In the genomic region with DNA sequence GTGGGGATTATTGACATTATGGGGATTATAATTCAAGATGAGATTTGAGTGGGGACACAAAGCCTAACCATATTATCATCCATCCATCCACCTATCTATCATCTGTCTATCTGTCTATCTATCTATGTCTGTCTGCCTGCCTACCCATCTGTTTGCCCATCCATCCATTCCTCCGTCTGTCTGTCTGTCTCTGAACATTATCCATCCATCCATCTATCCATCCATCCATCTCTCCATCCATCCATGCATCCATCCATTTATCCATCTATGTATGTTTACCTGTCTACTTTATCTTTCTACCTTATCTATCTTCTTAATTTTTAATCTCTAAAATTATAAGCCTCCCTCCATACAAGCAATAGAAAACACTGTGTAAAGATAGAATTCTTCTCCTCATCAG, we compare ENCODE assay signal across 26 cellular contexts. TPM values are rescaled to one million over a fixed set of nuclear protein-coding genes. Genes with fewer than 3 reads are reported as not detected.
DNase-seq lines count a peak whose midpoint lies in the region; ATAC-seq, FAIRE-seq and TF ChIP-seq lines count a peak whose summit lies in the region.
"Had no signal": no experiment of that assay in that cellular context is flagged by ENCODE, and none has a peak within 500 bp of the region (broad histone marks: within the 10 kb centered on the region; RNA-seq: fewer than 3 reads in every experiment).

No MANE protein-coding gene starts in this region.

- no peak overlapping the region for H3K18ac ChIP-seq in H1 (ENCODE audit: extremely low read depth, low read length)

- CTCF ChIA-PET in HEK293 (lab: Yijun Ruan, JAX) (no interaction called here), K562 (lab: Yijun Ruan, JAX; ENCODE audit: low intra/inter-chr PET ratio) (no interaction called here), H1 (lab: Charles Lee; ENCODE audit: partially characterized antibody) (interaction anchor here (1.3 kb wide), 1 partner anchor 56 kb away, joined by 3 read pairs; no protein-coding TSS in a partner anchor), SK-N-SH (lab: Yijun Ruan, JAX) (no interaction called here)

- H3K4me1 ChIP-seq in HEK293 (ENCODE audit: control insufficient read depth, insufficient read depth, low read length) (no peaks in the 10 kb centered on the region), K562 (replicated peaks in 1 of 2; ENCODE audit: control insufficient read depth in 2 of 2, insufficient read depth in 2 of 2, low read length in 2 of 2) (no peaks in the 10 kb centered on the region), H1 (replicated peaks in 1 of 4; ENCODE audit: control insufficient read depth in 3 of 4, insufficient read depth in 4 of 4, low read length in 3 of 4) (no peaks in the 10 kb centered on the region), SK-N-SH (ENCODE audit: control insufficient read depth in 1 of 2, insufficient read depth in 2 of 2, low read depth in 1 of 2, low read length in 1 of 2) (no peaks in the 10 kb centered on the region)
- H3K4me1 ChIP-seq: BE2C had no signal

- no peaks in the 10 kb centered on the region for H3K27me3 ChIP-seq in K562 (ENCODE audit: control insufficient read depth in 2 of 2, insufficient read depth in 2 of 2, low read length in 2 of 2)
- no peaks in the 10 kb centered on the region for H3K27me3 ChIP-seq in H1 (replicated peaks in 1 of 4; ENCODE audit: control insufficient read depth in 3 of 4, extremely low read depth in 1 of 4, insufficient read depth in 3 of 4, low read length in 3 of 4)
- H3K27me3 ChIP-seq in SK-N-SH (ENCODE audit: insufficient read depth), result no peaks in the 10 kb centered on the region
- H3K27me3 ChIP-seq: BE2C, BLaER1 had no signal

- H2BK12ac ChIP-seq in H1 (ENCODE audit: low read depth, low read length), result no peak overlapping the region

- H3K23me2 ChIP-seq in H1 (ENCODE audit: low read depth, low read length), result peaks cover 3% of the 10 kb centered on the region; the same call in 1 of the 2 replicates

- no peaks in the 10 kb centered on the region for H3K79me2 ChIP-seq in K562 (ENCODE audit: control insufficient read depth, insufficient read depth, low read length)
- no peaks in the 10 kb centered on the region for H3K79me2 ChIP-seq in H1 (ENCODE audit: control insufficient read depth in 1 of 2, insufficient read depth in 2 of 2, low read length in 2 of 2)
- no peaks in the 10 kb centered on the region for H3K79me2 ChIP-seq in SK-N-SH (ENCODE audit: insufficient read depth)

- H3K4me3 ChIP-seq in HEK293 (ENCODE audit: low read depth, low read length) (no peak overlapping the region), K562 (no peak overlapping the region), H1 (ENCODE audit: extremely low read depth in 1 of 4, insufficient read depth in 2 of 4, low read depth in 3 of 4, low read length in 4 of 4) (no peak overlapping the region), SK-N-SH (ENCODE audit: low read depth in 2 of 2, low read length in 1 of 2) (no peak overlapping the region)
- H3K4me3 ChIP-seq: BLaER1, GM12878 had no signal

- H2AK5ac ChIP-seq in H1 (ENCODE audit: low read depth, low read length), result no peak overlapping the region

- no peaks in the 10 kb centered on the region for H3F3A ChIP-seq in SK-N-SH (replicated peaks; ENCODE audit: insufficient read depth)

- no TSS peak for BruUV-seq in K562 (replicated peaks; lab: Mats Ljungman, UMichigan)

- H3K23ac ChIP-seq in H1 (ENCODE audit: insufficient read length), result no peak overlapping the region

- H3K4ac ChIP-seq in H1 (replicated peaks; ENCODE audit: insufficient read length, low read depth, low read length), result no peak overlapping the region

- DNase-seq in K562 (ENCODE audit: extremely low read depth in 1 of 4, low spot score in 3 of 4) (no peak), H1 (ENCODE audit: low read depth in 1 of 2, low spot score in 2 of 2) (no peak), SK-N-SH (no peak)
- DNase-seq in stimulated activated CD4-positive, alpha-beta T cell treated with anti-CD3 and anti-CD28 coated beads, Interleukin-15, amount 100 ng/mL, for 24 hours, result no peak
- DNase-seq: 8988T; ACHN; BE2C; C1 segment of cervical spinal cord; CD4-positive, alpha-beta memory T cell; CD4-positive, CD25-positive, alpha-beta regulatory T cell; CD8-positive, alpha-beta memory T cell; COR-L47; DMS 273 treated with DMSO at 0.1 percent for 48 hours; DMS153; DMS53; DMS79; DND-41; EL; GDM1 had no signal

- H3K9me3 ChIP-seq in HEK293 (ENCODE audit: control insufficient read depth, insufficient read depth, low read depth, low read length) (peaks cover 3% of the 10 kb centered on the region; the same call in 1 of the 2 replicates), K562 (replicated peaks; ENCODE audit: control insufficient read depth, insufficient read depth, low read depth, low read length) (no peaks in the 10 kb centered on the region), H1 (ENCODE audit: insufficient read depth in 2 of 2, low read depth in 1 of 2, low read length in 1 of 2) (peaks cover 3 to 5% of the 10 kb centered on the region in 2 experiments; a peak in 1 of 4 replicates), SK-N-SH (no peaks in the 10 kb centered on the region)
- H3K9me3 ChIP-seq: BE2C had no signal

- FAIRE-seq in K562 (lab: Jason Lieb, UNC), result no peak
- no peak for FAIRE-seq in H1 (lab: Jason Lieb, UNC)
- FAIRE-seq: A204.1, GM12878, GM12892, GM18507 had no signal

- H3K79me1 ChIP-seq in H1 (ENCODE audit: low read depth, low read length), result no peaks in the 10 kb centered on the region; the same call in 1 of the 2 replicates

- WGBS in K562 (ENCODE audit: insufficient coverage, low coverage, missing lambda C conversion rate), result 10% methylated on average over 1 of the region's 1 CpG
- WGBS in H1 (ENCODE audit: extremely low coverage in 1 of 2, insufficient coverage in 1 of 2, insufficient read length in 1 of 2, insufficient replicate concordance in 2 of 2, low coverage in 1 of 2, low lambda C conversion rate in 2 of 2, missing lambda C conversion rate in 1 of 2), 2 experiments, result 78% methylated on average over 1 of the region's 1 CpG; no CpG with 5 or more reads in 1 of the 2 experiments
- WGBS in SK-N-SH (ENCODE audit: low lambda C conversion rate), result 31% methylated on average over 1 of the region's 1 CpG

- H2BK5ac ChIP-seq in H1 (ENCODE audit: low read depth, low read length), result no peak overlapping the region

- H4K5ac ChIP-seq in H1 (ENCODE audit: insufficient read length, low read depth, low read length), result no peak overlapping the region

- H3K4me2 ChIP-seq in K562 (ENCODE audit: insufficient read depth, low read length) (no peak overlapping the region), H1 (ENCODE audit: insufficient read depth in 1 of 2, low read depth in 2 of 2, low read length in 2 of 2) (no peak overlapping the region), SK-N-SH (no peak overlapping the region)
- H3K4me2 ChIP-seq: BLaER1 had no signal

- TF ChIP-seq EP300 in K562 (IDR thresholded peaks at IDR 0.05; ENCODE audit: low read length) (no peak), H1 (IDR thresholded peaks at IDR 0.05; ENCODE audit: borderline replicate concordance in 1 of 2, low read depth in 2 of 2, low read length in 2 of 2) (no peak), SK-N-SH (IDR thresholded peaks at IDR 0.05; ENCODE audit: borderline replicate concordance in 1 of 2, low read depth in 1 of 2, low read length in 1 of 2) (no peak)

- H2BK15ac ChIP-seq in H1 (ENCODE audit: low read length), result no peak overlapping the region

- H3K36me3 ChIP-seq in HEK293 (ENCODE audit: control insufficient read depth in 2 of 2, insufficient read depth in 1 of 2, low read length in 2 of 2), result no peaks in the 10 kb centered on the region
- H3K36me3 ChIP-seq in K562 (ENCODE audit: control insufficient read depth, insufficient read depth, low read length), result no peaks in the 10 kb centered on the region
- no peaks in the 10 kb centered on the region for H3K36me3 ChIP-seq in H1 (ENCODE audit: control insufficient read depth in 2 of 4, insufficient read depth in 4 of 4, low read length in 3 of 4)
- H3K36me3 ChIP-seq in SK-N-SH (replicated peaks in 1 of 2; ENCODE audit: control insufficient read depth in 1 of 2, insufficient read depth in 2 of 2, low read length in 1 of 2), result no peaks in the 10 kb centered on the region
- H3K36me3 ChIP-seq: BE2C, BLaER1 had no signal

- no peak overlapping the region for H2BK120ac ChIP-seq in H1 (replicated peaks; ENCODE audit: low read depth, low read length)

- TF ChIP-seq POLR2A in K562 (conservative IDR thresholded peaks at IDR 0.05) (no peak), H1 (IDR thresholded peaks at IDR 0.05; ENCODE audit: control extremely low read depth in 1 of 2, low read depth in 2 of 2, low read length in 2 of 2) (no peak)

- H3K14ac ChIP-seq in H1 (ENCODE audit: insufficient read length), result no peak overlapping the region

- H4K20me1 ChIP-seq in K562 (replicated peaks; ENCODE audit: control insufficient read depth, insufficient read depth, low read length), result no peaks in the 10 kb centered on the region
- no peaks in the 10 kb centered on the region for H4K20me1 ChIP-seq in H1 (replicated peaks in 1 of 2; ENCODE audit: control insufficient read depth in 1 of 2, insufficient read depth in 2 of 2, low read length in 2 of 2)
- H4K20me1 ChIP-seq in SK-N-SH (ENCODE audit: insufficient read depth), result no peaks in the 10 kb centered on the region
- H4K20me1 ChIP-seq: BLaER1 had no signal

- H2AFZ ChIP-seq in K562 (ENCODE audit: low read depth, low read length) (no peak overlapping the region), H1 (ENCODE audit: low read length) (no peak overlapping the region), SK-N-SH (ENCODE audit: low read depth) (no peak overlapping the region)

- no peak for TF ChIP-seq CTCF in HEK293 (tag by site-specific recombination; IDR thresholded peaks at IDR 0.05)
- TF ChIP-seq CTCF in K562 (IDR thresholded peaks at IDR 0.05 in 2 of 3, conservative IDR thresholded peaks at IDR 0.05 in 1 of 3; ENCODE audit: insufficient read depth in 2 of 3, low read depth in 1 of 3, low read length in 3 of 3), result no peak
- TF ChIP-seq CTCF in H1 (IDR thresholded peaks at IDR 0.05; ENCODE audit: control extremely low read depth in 1 of 3, insufficient read depth in 1 of 3, low read depth in 1 of 3, low read length in 3 of 3), result no peak
- TF ChIP-seq CTCF in SK-N-SH (IDR thresholded peaks at IDR 0.05), result no peak

- in situ Hi-C loops in K562 (cut with MboI), result no loop called here

- peak overlapping the region; percentile 42 for H3K56ac ChIP-seq in H1 (replicated peaks; ENCODE audit: insufficient read length, low read depth, low read length)

- H3K9me2 ChIP-seq in SK-N-SH, result peaks cover 3% of the 10 kb centered on the region; the same call in 1 of the 2 replicates

- no peak overlapping the region for H4K8ac ChIP-seq in H1 (ENCODE audit: extremely low read depth, insufficient read depth, low read length)

- H2BK20ac ChIP-seq in H1 (ENCODE audit: low read length), result no peak overlapping the region

- intact Hi-C loops in K562 (cut with micrococcal nuclease), result no loop called here

- ATAC-seq in K562, result no peak
- ATAC-seq: GM12878 had no signal

- H3K27ac ChIP-seq in HEK293 (ENCODE audit: extremely low read depth, low read depth, low read length) (no peak overlapping the region), K562 (ENCODE audit: extremely low read depth, low read depth, low read length) (no peak overlapping the region), H1 (ENCODE audit: low read depth, low read length) (no peak overlapping the region), SK-N-SH (ENCODE audit: low read depth in 2 of 2, low read length in 1 of 2) (no peak overlapping the region)
- H3K27ac ChIP-seq: BLaER1 had no signal

- POLR2A ChIA-PET in HEK293 (lab: Yijun Ruan, JAX) (no interaction called here), K562 (lab: Yijun Ruan, JAX) (interaction anchor here (0.6 to 1.1 kb wide), 4 partner anchors 9 to 1101 kb away, joined by 3 read pairs; no protein-coding TSS in a partner anchor), H1 (lab: Charles Lee; ENCODE audit: partially characterized antibody) (no interaction called here), SK-N-SH (lab: Yijun Ruan, JAX) (no interaction called here)

- H4K91ac ChIP-seq in H1 (replicated peaks; ENCODE audit: insufficient read length, low read length), result no peak overlapping the region

- H3K9ac ChIP-seq in K562 (ENCODE audit: insufficient read depth in 1 of 2, low read depth in 2 of 2, low read length in 2 of 2) (no peak overlapping the region), H1 (replicated peaks in 1 of 4; ENCODE audit: extremely low read depth in 1 of 4, low read depth in 3 of 4, low read length in 3 of 4) (no peak overlapping the region), SK-N-SH (no peak overlapping the region)
- H3K9ac ChIP-seq: BLaER1 had no signal

- H3K9me1 ChIP-seq in K562 (ENCODE audit: control insufficient read depth, insufficient read depth, low read length), result no peaks in the 10 kb centered on the region

- TF ChIP-seq RAD21 in K562 (CRISPR knock-in tag; conservative IDR thresholded peaks at IDR 0.05 in 1 of 2, IDR thresholded peaks at IDR 0.05 in 1 of 2), result no peak
- no peak for TF ChIP-seq RAD21 in H1 (IDR thresholded peaks at IDR 0.05 in 1 of 2, conservative IDR thresholded peaks at IDR 0.05 in 1 of 2; ENCODE audit: low read depth in 2 of 2, low read length in 2 of 2)
- no peak for TF ChIP-seq RAD21 in SK-N-SH (IDR thresholded peaks at IDR 0.05; ENCODE audit: low read length)

RNA-seq across cellular contexts. Expression of gene SH3BGR, which starts 47.4 kb away (rescaled TPM):
- total RNA-seq in K562 (2011; cell fraction: chromatin; rRNA removed; ENCODE audit: low replicate concordance), result 0.60 and 2.4 TPM in 2 replicates
- total RNA-seq in K562 (2011; cell fraction: nucleolus; rRNA removed), result 1.3 and 1.8 TPM in 2 replicates
- total RNA-seq in K562 (2011; cell fraction: nucleoplasm; rRNA removed), result 1.8 and 2.6 TPM in 2 replicates
- total RNA-seq in K562 (2014; rRNA removed) (27.7 and 42.9 TPM in 2 replicates), K562 (2014; rRNA removed; fragmentation: Illumina TruSeq; extraction: Trizol) (17.4 and 22.2 TPM in 2 replicates), K562 (2015; rRNA removed; fragmentation: Illumina TruSeq; extraction: Trizol) (21.7 and 23.1 TPM in 2 replicates), K562 (2021) (14.8 and 17.5 TPM in 2 replicates)
- polyA plus RNA-seq in K562 (2011; rRNA removed) (3.1 and 6.6 TPM in 2 replicates), K562 (2014; fragmentation: Illumina TruSeq; extraction: Trizol) (19.7 and 29.2 TPM in 2 replicates), K562 (2014; fragmentation: Nextera tagmentation; extraction: Ambion mirVana) (10 to 100 TPM; 26.4 to 28.2 TPM), K562 (2014; rRNA removed) (25.6 and 76.6 TPM in 2 replicates), H1 (2011; rRNA removed) (2.1 and 8.2 TPM in 2 replicates), SK-N-SH (2012; rRNA removed) (1.1 and 2.5 TPM in 2 replicates)
- polyA plus RNA-seq in K562 (2011; cell fraction: cytosol; rRNA removed), result 1.1 and 1.4 TPM in 2 replicates
- 0.38 TPM in 1 of 2 replicates, not detected in the other for polyA plus RNA-seq in K562 (2011; cell fraction: nucleus; rRNA removed)
- 27.6 and 178 TPM in 2 replicates for polyA plus RNA-seq in K562 (2012)
- polyA minus RNA-seq in K562 (2011; rRNA and poly(A)+ RNA removed), result 0.48 TPM in 1 of 2 replicates, not detected in the other
- 2.5 TPM in 1 of 2 replicates, not detected in the other for polyA minus RNA-seq in K562 (2011; cell fraction: cytosol; rRNA and poly(A)+ RNA removed)
- 1.1 TPM in 1 of 2 replicates, not detected in the other for polyA minus RNA-seq in K562 (2011; cell fraction: nucleus; rRNA and poly(A)+ RNA removed)
- total RNA-seq in H1 (2021; fragmentation: NEBNext Ultra II Directional; extraction: Animal tissue kit (Norgen Biotek cat#: 25700)), result 5.5 and 5.9 TPM in 2 replicates
- polyA plus RNA-seq in H1 (2011; cell fraction: cytosol; rRNA removed), result 1.4 TPM
- polyA plus RNA-seq in H1 (2011; cell fraction: nucleus; rRNA removed), result 0.71 TPM
- polyA plus RNA-seq in H1 (2012, experiment 1 of 2), result 2.8 to 3.3 TPM (median 3.1 TPM) in 4 replicates
- 1.2 TPM for polyA plus RNA-seq in H1 (2012, experiment 2 of 2)
- polyA plus RNA-seq in H1 (2013, experiment 1 of 2), result 10.1 TPM
- 9.7 TPM for polyA plus RNA-seq in H1 (2013, experiment 2 of 2)
- polyA minus RNA-seq in H1 (2011; rRNA and poly(A)+ RNA removed), result 1.3 and 1.9 TPM in 2 replicates
- not detected for polyA minus RNA-seq in H1 (2011; cell fraction: cytosol; rRNA and poly(A)+ RNA removed)
- polyA minus RNA-seq in H1 (2011; cell fraction: nucleus; rRNA and poly(A)+ RNA removed), result 1.00 TPM
- polyA plus RNA-seq in SK-N-SH (2012; cell fraction: cytosol; rRNA removed), result 2.8 and 4.2 TPM in 2 replicates
- polyA plus RNA-seq in SK-N-SH (2012; cell fraction: nucleus; rRNA removed), result 0.44 TPM in 1 of 2 replicates, not detected in the other
- total RNA-seq: CD4-positive, CD25-positive, alpha-beta regulatory T cell had no signal

RNA-seq across cellular contexts. Expression of gene LCA5L, which starts 53.6 kb away (rescaled TPM):
- total RNA-seq in K562 (2011; cell fraction: chromatin; rRNA removed; ENCODE audit: low replicate concordance), result 2.8 and 6.5 TPM in 2 replicates
- total RNA-seq in K562 (2011; cell fraction: nucleolus; rRNA removed), result 1.8 and 2.1 TPM in 2 replicates
- total RNA-seq in K562 (2011; cell fraction: nucleoplasm; rRNA removed), result 4.2 and 10.1 TPM in 2 replicates
- total RNA-seq in K562 (2014; rRNA removed) (1.8 and 3.1 TPM in 2 replicates), K562 (2014; rRNA removed; fragmentation: Illumina TruSeq; extraction: Trizol) (3.0 and 3.7 TPM in 2 replicates), K562 (2015; rRNA removed; fragmentation: Illumina TruSeq; extraction: Trizol) (3.8 and 3.9 TPM in 2 replicates), K562 (2021) (2.7 and 2.9 TPM in 2 replicates)
- polyA plus RNA-seq in K562 (2011; rRNA removed) (2.9 and 3.9 TPM in 2 replicates), K562 (2014; fragmentation: Illumina TruSeq; extraction: Trizol) (3.7 and 4.9 TPM in 2 replicates), K562 (2014; fragmentation: Nextera tagmentation; extraction: Ambion mirVana) (1 to 10 TPM; 4.2 to 4.9 TPM), K562 (2014; rRNA removed) (3.0 and 3.4 TPM in 2 replicates), H1 (2011; rRNA removed) (0.11 and 0.20 TPM in 2 replicates), SK-N-SH (2012; rRNA removed) (0.74 and 1.0 TPM in 2 replicates)
- polyA plus RNA-seq in K562 (2011; cell fraction: cytosol; rRNA removed), result 0.69 and 0.96 TPM in 2 replicates
- 2.0 and 2.4 TPM in 2 replicates for polyA plus RNA-seq in K562 (2011; cell fraction: nucleus; rRNA removed)
- 3.5 and 4.7 TPM in 2 replicates for polyA plus RNA-seq in K562 (2012)
- 1.8 TPM in 2 replicates for polyA minus RNA-seq in K562 (2011; rRNA and poly(A)+ RNA removed)
- 1.5 and 1.7 TPM in 2 replicates for polyA minus RNA-seq in K562 (2011; cell fraction: cytosol; rRNA and poly(A)+ RNA removed)
- 1.2 and 2.2 TPM in 2 replicates for polyA minus RNA-seq in K562 (2011; cell fraction: nucleus; rRNA and poly(A)+ RNA removed)
- total RNA-seq in H1 (2021; fragmentation: NEBNext Ultra II Directional; extraction: Animal tissue kit (Norgen Biotek cat#: 25700)), result 0.57 and 0.84 TPM in 2 replicates
- polyA plus RNA-seq in H1 (2011; cell fraction: cytosol; rRNA removed), result 0.26 TPM
- 0.37 TPM for polyA plus RNA-seq in H1 (2011; cell fraction: nucleus; rRNA removed)
- 0.17 to 0.66 TPM (median 0.45 TPM) in 4 replicates for polyA plus RNA-seq in H1 (2012, experiment 1 of 2)
- not detected for polyA plus RNA-seq in H1 (2012, experiment 2 of 2)
- polyA plus RNA-seq in H1 (2013, experiment 1 of 2), result 0.65 TPM
- polyA plus RNA-seq in H1 (2013, experiment 2 of 2), result 0.61 TPM
- polyA minus RNA-seq in H1 (2011; rRNA and poly(A)+ RNA removed), result 0.24 and 0.38 TPM in 2 replicates
- polyA minus RNA-seq in H1 (2011; cell fraction: cytosol; rRNA and poly(A)+ RNA removed), result not detected
- polyA minus RNA-seq in H1 (2011; cell fraction: nucleus; rRNA and poly(A)+ RNA removed), result not detected
- polyA plus RNA-seq in SK-N-SH (2012; cell fraction: cytosol; rRNA removed), result 1.2 and 1.9 TPM in 2 replicates
- polyA plus RNA-seq in SK-N-SH (2012; cell fraction: nucleus; rRNA removed), result 0.96 and 2.5 TPM in 2 replicates
- total RNA-seq: CD4-positive, alpha-beta memory T cell; CD4-positive, CD25-positive, alpha-beta regulatory T cell had no signal
- polyA plus RNA-seq: CD14-positive monocyte; CD4-positive, alpha-beta memory T cell; CD4-positive, CD25-positive, alpha-beta regulatory T cell had no signal
